Comparison of ENCODE assay signal across 1 cellular context in the genomic region with DNA sequence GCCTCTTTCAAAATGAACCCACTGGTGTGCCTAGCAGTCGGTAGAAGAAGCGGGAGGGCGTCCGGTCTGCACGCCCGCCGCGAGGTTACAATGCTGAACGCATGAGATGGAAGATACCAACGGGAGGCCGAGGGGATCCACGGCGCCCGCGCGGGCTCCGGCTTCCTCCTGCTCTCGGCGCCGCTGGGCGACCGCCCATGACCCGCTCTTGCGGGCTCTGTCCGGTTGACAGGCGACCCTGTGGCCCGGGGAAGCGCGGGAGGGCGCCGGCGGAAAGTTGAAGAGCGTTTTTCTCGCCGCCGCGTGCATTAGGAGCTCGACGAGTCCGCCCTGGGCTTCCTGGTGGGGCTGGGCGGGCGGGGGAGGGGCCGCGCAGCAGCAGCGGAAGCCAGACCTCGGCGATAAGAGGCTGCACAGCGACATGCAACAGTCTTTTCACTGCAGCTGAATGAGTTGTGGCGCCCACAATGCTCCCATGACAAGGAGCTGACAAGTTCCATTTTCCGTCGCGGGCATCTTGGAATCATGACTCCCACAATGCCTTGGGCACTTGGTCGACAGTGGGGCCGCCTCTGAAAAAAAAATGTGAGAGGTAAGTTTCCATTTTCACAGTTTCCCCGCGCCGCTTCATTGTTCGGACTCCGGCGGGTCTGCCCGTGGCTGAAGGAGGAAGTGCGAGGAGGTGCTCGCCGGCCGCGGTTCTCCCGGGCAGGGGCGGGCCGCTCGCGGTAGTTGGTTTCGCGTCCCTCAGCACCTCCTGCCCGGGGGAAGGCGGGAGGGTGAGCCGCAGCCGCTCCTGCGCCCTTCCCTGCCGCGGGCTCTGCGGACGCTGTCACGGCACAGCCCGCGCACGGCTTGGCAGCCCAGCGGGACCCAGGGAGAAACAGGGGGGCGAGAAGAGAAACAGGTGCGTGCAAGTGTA.
TF ChIP-seq lines count a peak whose summit lies in the region.

A gene with protein sequence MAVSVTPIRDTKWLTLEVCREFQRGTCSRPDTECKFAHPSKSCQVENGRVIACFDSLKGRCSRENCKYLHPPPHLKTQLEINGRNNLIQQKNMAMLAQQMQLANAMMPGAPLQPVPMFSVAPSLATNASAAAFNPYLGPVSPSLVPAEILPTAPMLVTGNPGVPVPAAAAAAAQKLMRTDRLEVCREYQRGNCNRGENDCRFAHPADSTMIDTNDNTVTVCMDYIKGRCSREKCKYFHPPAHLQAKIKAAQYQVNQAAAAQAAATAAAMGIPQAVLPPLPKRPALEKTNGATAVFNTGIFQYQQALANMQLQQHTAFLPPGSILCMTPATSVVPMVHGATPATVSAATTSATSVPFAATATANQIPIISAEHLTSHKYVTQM (plus strand): TSS at position 429 of the 922 bp plus-strand sequence. CDS start 31,265 bp downstream, outside the sequence.

TF ChIP-seq in WTC11, 78 proteins besides CTCF, POLR2A, EP300 and RAD21 (continued from another document):
- TF ChIP-seq, protein P1, sequence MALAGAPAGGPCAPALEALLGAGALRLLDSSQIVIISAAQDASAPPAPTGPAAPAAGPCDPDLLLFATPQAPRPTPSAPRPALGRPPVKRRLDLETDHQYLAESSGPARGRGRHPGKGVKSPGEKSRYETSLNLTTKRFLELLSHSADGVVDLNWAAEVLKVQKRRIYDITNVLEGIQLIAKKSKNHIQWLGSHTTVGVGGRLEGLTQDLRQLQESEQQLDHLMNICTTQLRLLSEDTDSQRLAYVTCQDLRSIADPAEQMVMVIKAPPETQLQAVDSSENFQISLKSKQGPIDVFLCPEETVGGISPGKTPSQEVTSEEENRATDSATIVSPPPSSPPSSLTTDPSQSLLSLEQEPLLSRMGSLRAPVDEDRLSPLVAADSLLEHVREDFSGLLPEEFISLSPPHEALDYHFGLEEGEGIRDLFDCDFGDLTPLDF (CRISPR knock-in tag; IDR thresholded peaks at IDR 0.05): 0 out of 2 replicates have a peak, but pooled peaks have one; percentile 33
- TF ChIP-seq ZNF121 (CRISPR knock-in tag; IDR thresholded peaks at IDR 0.05) (no peak), ZNF423 (CRISPR knock-in tag; IDR thresholded peaks at IDR 0.05) (no peak), SP1 (CRISPR knock-in tag; conservative IDR thresholded peaks at IDR 0.05) (no peak; the same call in 1 of the 2 replicates), ZNF232 (CRISPR knock-in tag; IDR thresholded peaks at IDR 0.05) (0 out of 2 replicates have a peak, but pooled peaks have one; percentile 50), JAZF1 (CRISPR knock-in tag; IDR thresholded peaks at IDR 0.05) (no peak), EMX1 (CRISPR knock-in tag; IDR thresholded peaks at IDR 0.05) (no peak), SMAD3 (CRISPR knock-in tag; IDR thresholded peaks at IDR 0.05; ENCODE audit: borderline replicate concordance) (0 out of 2 replicates have a peak, but pooled peaks have one; percentile 47), ZBTB21 (CRISPR knock-in tag; IDR thresholded peaks at IDR 0.05; ENCODE audit: borderline replicate concordance) (no peak), FOXP1 (CRISPR knock-in tag; IDR thresholded peaks at IDR 0.05; ENCODE audit: borderline replicate concordance) (no peak; the same call in none of the 2 replicates), NR2C2 (CRISPR knock-in tag; IDR thresholded peaks at IDR 0.05) (no peak), SMAD4 (CRISPR knock-in tag; IDR thresholded peaks at IDR 0.05) (no peak)
- TF ChIP-seq, protein P2, sequence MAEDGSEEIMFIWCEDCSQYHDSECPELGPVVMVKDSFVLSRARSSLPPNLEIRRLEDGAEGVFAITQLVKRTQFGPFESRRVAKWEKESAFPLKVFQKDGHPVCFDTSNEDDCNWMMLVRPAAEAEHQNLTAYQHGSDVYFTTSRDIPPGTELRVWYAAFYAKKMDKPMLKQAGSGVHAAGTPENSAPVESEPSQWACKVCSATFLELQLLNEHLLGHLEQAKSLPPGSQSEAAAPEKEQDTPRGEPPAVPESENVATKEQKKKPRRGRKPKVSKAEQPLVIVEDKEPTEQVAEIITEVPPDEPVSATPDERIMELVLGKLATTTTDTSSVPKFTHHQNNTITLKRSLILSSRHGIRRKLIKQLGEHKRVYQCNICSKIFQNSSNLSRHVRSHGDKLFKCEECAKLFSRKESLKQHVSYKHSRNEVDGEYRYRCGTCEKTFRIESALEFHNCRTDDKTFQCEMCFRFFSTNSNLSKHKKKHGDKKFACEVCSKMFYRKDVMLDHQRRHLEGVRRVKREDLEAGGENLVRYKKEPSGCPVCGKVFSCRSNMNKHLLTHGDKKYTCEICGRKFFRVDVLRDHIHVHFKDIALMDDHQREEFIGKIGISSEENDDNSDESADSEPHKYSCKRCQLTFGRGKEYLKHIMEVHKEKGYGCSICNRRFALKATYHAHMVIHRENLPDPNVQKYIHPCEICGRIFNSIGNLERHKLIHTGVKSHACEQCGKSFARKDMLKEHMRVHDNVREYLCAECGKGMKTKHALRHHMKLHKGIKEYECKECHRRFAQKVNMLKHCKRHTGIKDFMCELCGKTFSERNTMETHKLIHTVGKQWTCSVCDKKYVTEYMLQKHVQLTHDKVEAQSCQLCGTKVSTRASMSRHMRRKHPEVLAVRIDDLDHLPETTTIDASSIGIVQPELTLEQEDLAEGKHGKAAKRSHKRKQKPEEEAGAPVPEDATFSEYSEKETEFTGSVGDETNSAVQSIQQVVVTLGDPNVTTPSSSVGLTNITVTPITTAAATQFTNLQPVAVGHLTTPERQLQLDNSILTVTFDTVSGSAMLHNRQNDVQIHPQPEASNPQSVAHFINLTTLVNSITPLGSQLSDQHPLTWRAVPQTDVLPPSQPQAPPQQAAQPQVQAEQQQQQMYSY (CRISPR knock-in tag; IDR thresholded peaks at IDR 0.05): peak; percentile 11; the same call in 1 of the 2 replicates
- TF ChIP-seq, protein P3, sequence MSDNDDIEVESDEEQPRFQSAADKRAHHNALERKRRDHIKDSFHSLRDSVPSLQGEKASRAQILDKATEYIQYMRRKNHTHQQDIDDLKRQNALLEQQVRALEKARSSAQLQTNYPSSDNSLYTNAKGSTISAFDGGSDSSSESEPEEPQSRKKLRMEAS (CRISPR knock-in tag; IDR thresholded peaks at IDR 0.05): peak; percentile 90
- TF ChIP-seq, protein P4, sequence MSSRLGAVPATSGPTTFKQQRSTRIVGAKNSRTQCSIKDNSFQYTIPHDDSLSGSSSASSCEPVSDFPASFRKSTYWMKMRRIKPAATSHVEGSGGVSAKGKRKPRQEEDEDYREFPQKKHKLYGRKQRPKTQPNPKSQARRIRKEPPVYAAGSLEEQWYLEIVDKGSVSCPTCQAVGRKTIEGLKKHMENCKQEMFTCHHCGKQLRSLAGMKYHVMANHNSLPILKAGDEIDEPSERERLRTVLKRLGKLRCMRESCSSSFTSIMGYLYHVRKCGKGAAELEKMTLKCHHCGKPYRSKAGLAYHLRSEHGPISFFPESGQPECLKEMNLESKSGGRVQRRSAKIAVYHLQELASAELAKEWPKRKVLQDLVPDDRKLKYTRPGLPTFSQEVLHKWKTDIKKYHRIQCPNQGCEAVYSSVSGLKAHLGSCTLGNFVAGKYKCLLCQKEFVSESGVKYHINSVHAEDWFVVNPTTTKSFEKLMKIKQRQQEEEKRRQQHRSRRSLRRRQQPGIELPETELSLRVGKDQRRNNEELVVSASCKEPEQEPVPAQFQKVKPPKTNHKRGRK (CRISPR knock-in tag; IDR thresholded peaks at IDR 0.05; ENCODE audit: borderline replicate concordance): no peak
- TF ChIP-seq, protein P5, sequence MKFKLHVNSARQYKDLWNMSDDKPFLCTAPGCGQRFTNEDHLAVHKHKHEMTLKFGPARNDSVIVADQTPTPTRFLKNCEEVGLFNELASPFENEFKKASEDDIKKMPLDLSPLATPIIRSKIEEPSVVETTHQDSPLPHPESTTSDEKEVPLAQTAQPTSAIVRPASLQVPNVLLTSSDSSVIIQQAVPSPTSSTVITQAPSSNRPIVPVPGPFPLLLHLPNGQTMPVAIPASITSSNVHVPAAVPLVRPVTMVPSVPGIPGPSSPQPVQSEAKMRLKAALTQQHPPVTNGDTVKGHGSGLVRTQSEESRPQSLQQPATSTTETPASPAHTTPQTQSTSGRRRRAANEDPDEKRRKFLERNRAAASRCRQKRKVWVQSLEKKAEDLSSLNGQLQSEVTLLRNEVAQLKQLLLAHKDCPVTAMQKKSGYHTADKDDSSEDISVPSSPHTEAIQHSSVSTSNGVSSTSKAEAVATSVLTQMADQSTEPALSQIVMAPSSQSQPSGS (CRISPR knock-in tag; IDR thresholded peaks at IDR 0.05; ENCODE audit: borderline replicate concordance, low read depth): no peak
